Comparison of ENCODE assay signal across 13 cellular contexts in the genomic region with DNA sequence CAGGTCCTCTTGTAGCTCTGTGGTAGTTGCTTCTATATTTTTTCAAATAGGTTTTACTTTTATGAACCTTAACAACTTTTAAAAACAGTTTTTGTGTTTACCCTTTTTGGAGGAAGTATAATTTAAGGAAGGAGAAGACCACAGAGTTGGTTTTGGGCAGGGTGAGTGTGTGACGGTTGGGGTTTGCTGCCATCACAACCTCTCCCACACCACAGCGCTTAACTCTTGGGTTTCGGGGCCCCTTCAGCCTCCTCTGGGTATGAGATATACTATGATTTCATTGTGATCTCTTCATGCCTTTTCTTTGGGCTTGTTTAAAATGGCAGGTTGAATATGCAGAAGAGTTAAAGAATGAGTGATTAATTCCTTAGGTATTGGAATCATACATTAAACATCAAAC.
DNase-seq lines count a peak whose midpoint lies in the region; ATAC-seq, FAIRE-seq and TF ChIP-seq lines count a peak whose summit lies in the region.
"Had no signal": no experiment of that assay in that cellular context is flagged by ENCODE, and none has a peak within 500 bp of the region (broad histone marks: within the 10 kb centered on the region; RNA-seq: fewer than 3 reads in every experiment).

No MANE protein-coding gene starts in this region.

- H3K4me3 ChIP-seq in HepG2 (replicated peaks in 1 of 3; ENCODE audit: insufficient read depth in 1 of 3, low read depth in 2 of 3, low read length in 3 of 3) (peak overlapping the region in 1 of 3 experiments; percentile 89; a peak in 1 of 6 replicates), right lobe of liver (no peak overlapping the region), endodermal cell (ENCODE audit: low read length) (no peak overlapping the region), thymus (ENCODE audit: low read length) (peak overlapping the region; percentile 65)

- H3K36me3 Mint-ChIP-seq in activated CD4-positive, alpha-beta memory T cell treated with anti-CD3 and anti-CD28 coated beads for 36 hours = no peaks in the 10 kb centered on the region
- H3K36me3 Mint-ChIP-seq in endodermal cell (ENCODE audit: low read depth) = no peaks in the 10 kb centered on the region
- no peaks in the 10 kb centered on the region for H3K36me3 Mint-ChIP-seq in chondrocyte (ENCODE audit: low read depth)

- no peaks in the 10 kb centered on the region for H4K20me1 ChIP-seq in HepG2 (ENCODE audit: insufficient read depth, low read length)

- TF ChIP-seq EP300 in HepG2 (IDR thresholded peaks at IDR 0.05; ENCODE audit: low read depth in 2 of 2, low read length in 2 of 2) (no peak), HepG2 (CRISPR knock-in tag; IDR thresholded peaks at IDR 0.05; ENCODE audit: borderline replicate concordance) (no peak)

- H3K9me3 Mint-ChIP-seq in activated CD4-positive, alpha-beta memory T cell treated with anti-CD3 and anti-CD28 coated beads for 36 hours = no peaks in the 10 kb centered on the region
- H3K9me3 Mint-ChIP-seq in endodermal cell (no peaks in the 10 kb centered on the region), chondrocyte (ENCODE audit: low read depth) (no peaks in the 10 kb centered on the region)

- H3K4me2 ChIP-seq in HepG2 (ENCODE audit: low read depth, low read length) = peak overlapping the region; percentile 94; the same call in 1 of the 2 replicates
- H3K4me2 ChIP-seq: KMS-11 had no signal

- H3K27ac Mint-ChIP-seq in activated CD4-positive, alpha-beta memory T cell treated with anti-CD3 and anti-CD28 coated beads for 36 hours = peak overlapping the region; percentile 87
- H3K27ac Mint-ChIP-seq in endodermal cell (no peak overlapping the region), chondrocyte (ENCODE audit: unreplicated experiment) (no peak overlapping the region)

- DNase-seq in HepG2 (ENCODE audit: low spot score) = no peak
- no peak for DNase-seq in right lobe of liver
- peak; percentile 77 for DNase-seq in activated CD4-positive, alpha-beta memory T cell treated with anti-CD3 and anti-CD28 coated beads for 36 hours
- no peak for DNase-seq in endodermal cell
- DNase-seq in chondrocyte (ENCODE audit: low spot score) = no peak
- DNase-seq in Kasumi-1 (lab: John Stamatoyannopoulos, UW) = no peak
- DNase-seq: left cardiac atrium had no signal

- no TSS peak for BruUV-seq in HepG2 (replicated peaks; lab: Mats Ljungman, UMichigan)

- POLR2A ChIA-PET in HepG2 (lab: Yijun Ruan, JAX) = no interaction called here
- POLR2A ChIA-PET in activated CD4-positive, alpha-beta memory T cell treated with anti-CD3 and anti-CD28 coated beads for 36 hours (lab: Charles Lee) = interaction anchor here (1.0 to 3.7 kb wide), 6 partner anchors 9 to 83 kb away, joined by 3 to 20 read pairs (median 4); no protein-coding TSS in a partner anchor

- H3K36me3 ChIP-seq in HepG2 (replicated peaks in 1 of 2; ENCODE audit: control insufficient read depth in 1 of 2, insufficient read depth in 2 of 2, low read length in 2 of 2) (no peaks in the 10 kb centered on the region), right lobe of liver (no peaks in the 10 kb centered on the region), endodermal cell (ENCODE audit: control insufficient read depth, insufficient read depth, low read length) (no peaks in the 10 kb centered on the region), thymus (ENCODE audit: control insufficient read depth, insufficient read depth) (no peaks in the 10 kb centered on the region)

- H3K27me3 Mint-ChIP-seq in activated CD4-positive, alpha-beta memory T cell treated with anti-CD3 and anti-CD28 coated beads for 36 hours = peaks cover 1% of the 10 kb centered on the region
- H3K27me3 Mint-ChIP-seq in endodermal cell (ENCODE audit: insufficient read depth) (peaks cover 67% of the 10 kb centered on the region), chondrocyte (ENCODE audit: low read depth) (peaks cover 55% of the 10 kb centered on the region)

- peaks cover 45% of the 10 kb centered on the region for H3K4me1 Mint-ChIP-seq in activated CD4-positive, alpha-beta memory T cell treated with anti-CD3 and anti-CD28 coated beads for 36 hours (ENCODE audit: low read depth)
- peaks cover 13% of the 10 kb centered on the region for H3K4me1 Mint-ChIP-seq in endodermal cell
- peaks cover 23% of the 10 kb centered on the region for H3K4me1 Mint-ChIP-seq in chondrocyte (ENCODE audit: low read depth)

- TF ChIP-seq RAD21 in HepG2 (CRISPR knock-in tag; IDR thresholded peaks at IDR 0.05) = no peak

- H3K4me1 ChIP-seq in HepG2 (ENCODE audit: insufficient read depth, low read length) (peaks cover 17% of the 10 kb centered on the region; the same call in 1 of the 2 replicates), right lobe of liver (peaks cover 0 to 27% (median 6%) of the 10 kb centered on the region in 4 donors), endodermal cell (ENCODE audit: control insufficient read depth, insufficient read depth, low read length) (no peaks in the 10 kb centered on the region), thymus (ENCODE audit: control insufficient read depth, insufficient read depth, low read length) (peaks cover 25% of the 10 kb centered on the region)

- no peak for FAIRE-seq in HepG2 (lab: Jason Lieb, UNC)
- FAIRE-seq: G401.6, H54 had no signal

- in situ Hi-C loops in HepG2 (cut with HindIII; ENCODE audit: extremely low pct_ligation_motif_present, low pct_unique_long_range_greater_than_20kb) = no loop called here

- no peak for ATAC-seq in HepG2
- ATAC-seq in right lobe of liver = no peak
- no peak for ATAC-seq in HG03039 (IDR thresholded peaks at IDR 0.05; ENCODE audit: unreplicated experiment)
- ATAC-seq: left cardiac atrium, Right ventricle myocardium inferior had no signal

- peak overlapping the region; percentile 79 for H3K4me3 Mint-ChIP-seq in activated CD4-positive, alpha-beta memory T cell treated with anti-CD3 and anti-CD28 coated beads for 36 hours
- H3K4me3 Mint-ChIP-seq in endodermal cell = peak overlapping the region; percentile 71
- H3K4me3 Mint-ChIP-seq in chondrocyte (ENCODE audit: unreplicated experiment) = no peak overlapping the region

- intact Hi-C loops in HepG2 (cut with micrococcal nuclease; ENCODE audit: unreplicated experiment) (no loop called here), right lobe of liver (cut with DNase I) (no loop called here)
- intact Hi-C loops in activated CD4-positive, alpha-beta memory T cell treated with anti-CD3 and anti-CD28 coated beads for 36 hours (cut with micrococcal nuclease) = loop anchor here (1.0 to 10.0 kb wide), 3 partner anchors 47 to 1313 kb away; a partner anchor contains a TSS

- no peak overlapping the region for H3K9ac ChIP-seq in HepG2 (ENCODE audit: insufficient read depth, low read depth, low read length)
- no peak overlapping the region for H3K9ac ChIP-seq in endodermal cell (ENCODE audit: extremely low read depth, low read length, poor library complexity, severe bottlenecking)
- H3K9ac ChIP-seq: KMS-11 had no signal

- H2AFZ ChIP-seq in HepG2 (ENCODE audit: low read length) = no peak overlapping the region

- H3K27me3 ChIP-seq in HepG2 (ENCODE audit: control insufficient read depth in 1 of 2, insufficient read depth in 2 of 2, low read length in 2 of 2) (no peaks in the 10 kb centered on the region; a peak in 1 of 5 replicates), right lobe of liver (no peaks in the 10 kb centered on the region), endodermal cell (ENCODE audit: control insufficient read depth, insufficient read depth, low read length, poor library complexity, severe bottlenecking) (peaks cover 65% of the 10 kb centered on the region), thymus (ENCODE audit: control insufficient read depth, insufficient read depth) (no peaks in the 10 kb centered on the region)

- WGBS in HepG2 (ENCODE audit: low lambda C conversion rate) = 69% methylated on average over 3 of the region's 3 CpGs
- WGBS in right lobe of liver (ENCODE audit: insufficient coverage, low coverage, low lambda C conversion rate, missing lambda C conversion rate) = 50% methylated on average over 3 of the region's 3 CpGs
- WGBS in endodermal cell (ENCODE audit: insufficient coverage in 1 of 2, insufficient read length in 1 of 2), 2 experiments = 100% methylated on average over 1 of the region's 3 CpGs; no CpG with 5 or more reads in 1 of the 2 experiments
- 10% methylated on average over 3 of the region's 3 CpGs for WGBS in thymus

- peaks cover 18% of the 10 kb centered on the region for H3K79me2 ChIP-seq in HepG2 (ENCODE audit: insufficient read depth, low read length)

- CTCF ChIA-PET in HepG2 (lab: Yijun Ruan, JAX; ENCODE audit: low intra/inter-chr PET ratio, low total read pairs) = no interaction called here
- CTCF ChIA-PET in activated CD4-positive, alpha-beta memory T cell treated with anti-CD3 and anti-CD28 coated beads for 36 hours (lab: Charles Lee) = interaction anchor here (0.7 to 3.7 kb wide), 3 partner anchors 8 to 49 kb away, joined by 3 to 28 read pairs (median 7); no protein-coding TSS in a partner anchor

- H3K9me3 ChIP-seq in HepG2 (ENCODE audit: low read length) (no peaks in the 10 kb centered on the region), right lobe of liver (no peaks in the 10 kb centered on the region), endodermal cell (ENCODE audit: control insufficient read depth, low read length) (no peaks in the 10 kb centered on the region), thymus (ENCODE audit: control insufficient read depth) (no peaks in the 10 kb centered on the region)

- TF ChIP-seq POLR2A in HepG2 (IDR thresholded peaks at IDR 0.05; ENCODE audit: insufficient read depth in 1 of 2, low read depth in 2 of 2, low read length in 2 of 2) (no peak), right lobe of liver (IDR thresholded peaks at IDR 0.05) (no peak)

- TF ChIP-seq CTCF in HepG2 (CRISPR knock-in tag; IDR thresholded peaks at IDR 0.05) = no peak
- TF ChIP-seq CTCF in right lobe of liver (IDR thresholded peaks at IDR 0.05) = no peak
- no peak for TF ChIP-seq CTCF in endodermal cell (conservative IDR thresholded peaks at IDR 0.05)
- TF ChIP-seq CTCF in chondrocyte (IDR thresholded peaks at IDR 0.05) = no peak

- no peak overlapping the region for H3K27ac ChIP-seq in HepG2 (ENCODE audit: extremely low read length, insufficient read depth, low read length)
- no peak overlapping the region for H3K27ac ChIP-seq in right lobe of liver
- H3K27ac ChIP-seq in endodermal cell (ENCODE audit: low read depth, low read length) = no peak overlapping the region
- H3K27ac ChIP-seq in thymus (ENCODE audit: low read depth) = peak overlapping the region; percentile 95
- H3K27ac ChIP-seq: KMS-11 had no signal

TF ChIP-seq in HepG2, 621 proteins besides CTCF, POLR2A, EP300 and RAD21:
- TF ChIP-seq NR1H2 (CRISPR knock-in tag; IDR thresholded peaks at IDR 0.05; ENCODE audit: borderline replicate concordance, low read depth) = no peak
